13 cellular contexts compared by ENCODE assay signal in the genomic region with DNA sequence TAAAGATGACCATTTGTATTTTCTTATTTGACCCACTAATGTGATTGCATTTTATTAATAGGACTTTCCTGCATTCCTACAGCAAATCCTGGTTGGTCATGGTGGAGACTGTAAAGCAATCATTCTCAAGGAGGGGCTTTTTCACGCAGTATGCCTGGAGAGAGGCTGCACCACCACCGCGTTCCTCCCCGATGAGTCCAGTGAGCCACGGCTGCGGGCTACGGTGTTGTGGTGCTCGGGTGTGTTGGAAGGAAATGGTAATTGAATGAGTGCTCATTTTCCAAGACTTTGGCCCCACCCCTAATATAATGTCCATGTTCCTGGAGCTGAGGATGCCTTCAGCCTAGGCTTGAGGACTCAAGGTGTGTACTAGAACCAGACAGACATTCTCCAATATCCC.
"Had no signal": no experiment of that assay in that cellular context is flagged by ENCODE, and none has a peak within 500 bp of the region (broad histone marks: within the 10 kb centered on the region; RNA-seq: fewer than 3 reads in every experiment).

No MANE protein-coding gene starts in this region.

- H3K36me3 ChIP-seq: uterus had no signal

- H3K79me2 ChIP-seq: hepatocyte had no signal

- H2AFZ ChIP-seq: hepatocyte, neural progenitor cell had no signal

- ATAC-seq: activated CD8-positive, alpha-beta T cell treated with anti-CD3 and anti-CD28 coated beads, Interleukin-2, amount 10 ng/mL, durations not matched to agents 7 days and 5 days; pancreas; stimulated activated effector memory CD8-positive, alpha-beta T cell treated with anti-CD3 and anti-CD28 coated beads, Interleukin-12 subunit alpha, Interleukin-12 subunit beta, amount 100 ng/mL, for 72 hours had no signal

- H3K9ac ChIP-seq: neural progenitor cell had no signal

- H3K27ac ChIP-seq: ascending aorta, cardiac muscle cell, epithelial cell of prostate, hepatocyte, neural progenitor cell, pancreas, thyroid gland, uterus had no signal

- H3K4me3 ChIP-seq: ascending aorta, cardiac muscle cell, hepatocyte, neural progenitor cell, pancreas, thyroid gland, uterus had no signal

- H3K4me2 ChIP-seq: hepatocyte, neural progenitor cell had no signal

- H3K27me3 ChIP-seq: ascending aorta, hepatocyte, neural progenitor cell, pancreas, thyroid gland, uterus had no signal

- H3K4me1 ChIP-seq: ascending aorta, neural progenitor cell, pancreas, thyroid gland, uterus had no signal

- DNase-seq: activated CD4-positive, alpha-beta T cell treated with anti-CD3 and anti-CD28 coated beads for 4 hours; activated CD8-positive, alpha-beta memory T cell treated with anti-CD3 and anti-CD28 coated beads, Interleukin-2, amount 50 U/mL, for 48 hours; activated CD8-positive, alpha-beta T cell treated with anti-CD3 and anti-CD28 coated beads, Interleukin-2, amount 10 ng/mL, durations not matched to agents 7 days and 5 days; activated naive CD4-positive, alpha-beta T cell; pancreas; thyroid gland; uterus had no signal

- H3K9me3 ChIP-seq: ascending aorta, pancreas, thyroid gland, uterus had no signal
